Comparison of ENCODE assay signal across 19 cellular contexts in genomic region chr19:47711652-47712239, GRCh38. TPM values are rescaled to one million over a fixed set of nuclear protein-coding genes. Genes with fewer than 3 reads are reported as not detected.
DNase-seq lines count a peak whose midpoint lies in the region; ATAC-seq, FAIRE-seq and TF ChIP-seq lines count a peak whose summit lies in the region.
"Had no signal": no experiment of that assay in that cellular context is flagged by ENCODE, and none has a peak within 500 bp of the region (broad histone marks: within the 10 kb centered on the region; RNA-seq: fewer than 3 reads in every experiment).

No MANE protein-coding gene starts in this region.

- H3K4me1 Mint-ChIP-seq in endodermal cell, result peaks cover 4% of the 10 kb centered on the region
- peaks cover 8 to 11% of the 10 kb centered on the region in 2 experiments; a peak in 3 of 4 replicates for H3K4me1 Mint-ChIP-seq in H9

- H3T11ph ChIP-seq in H9 (ENCODE audit: low read length), result no peak overlapping the region

- H4K5ac ChIP-seq in H9 (ENCODE audit: insufficient read length, low read depth, low read length), result no peak overlapping the region

- H3K9ac ChIP-seq in HepG2 (ENCODE audit: insufficient read depth, low read depth, low read length) (no peak overlapping the region), endodermal cell (ENCODE audit: extremely low read depth, low read length, poor library complexity, severe bottlenecking) (no peak overlapping the region), H9 (ENCODE audit: extremely low read depth, insufficient read length, low read length) (no peak overlapping the region)

- intact Hi-C loops in HepG2 (cut with micrococcal nuclease; ENCODE audit: unreplicated experiment), result no loop called here
- intact Hi-C loops in right lobe of liver (cut with DNase I), result loop anchor here in 1 of 2 donors (10.0 kb wide), 1 partner anchor 73 kb away; no protein-coding TSS in a partner anchor
- intact Hi-C loops in tibial artery (cut with DNase I; ENCODE audit: low total_unique reads), result loop anchor here (5.0 kb wide), 1 partner anchor 76 kb away; no protein-coding TSS in a partner anchor
- intact Hi-C loops in prostate gland (cut with DNase I), result loop anchor here (2.0 kb wide), 1 partner anchor 77 kb away; no protein-coding TSS in a partner anchor

- no peak for FAIRE-seq in HepG2 (lab: Jason Lieb, UNC)
- FAIRE-seq: H54 had no signal

- H3K56ac ChIP-seq in H9 (ENCODE audit: insufficient read length, low read depth, low read length), result no peak overlapping the region

- H4K20me1 ChIP-seq in HepG2 (ENCODE audit: insufficient read depth, low read length) (no peaks in the 10 kb centered on the region), H9 (ENCODE audit: control insufficient read depth, insufficient read depth, insufficient read length) (no peaks in the 10 kb centered on the region)

- no peak overlapping the region for H3K18ac ChIP-seq in H9 (ENCODE audit: insufficient read length, low read depth, low read length)

- no peaks in the 10 kb centered on the region for H3K79me2 ChIP-seq in HepG2 (ENCODE audit: insufficient read depth, low read length)
- H3K79me2 ChIP-seq in H9 (ENCODE audit: insufficient read depth, low read length), result no peaks in the 10 kb centered on the region

- H3K9me3 Mint-ChIP-seq in endodermal cell, result peaks cover 22% of the 10 kb centered on the region
- peaks cover 18% of the 10 kb centered on the region in 2 experiments for H3K9me3 Mint-ChIP-seq in H9

- H3K27ac ChIP-seq in HepG2 (ENCODE audit: extremely low read length, insufficient read depth, low read length) (no peak overlapping the region), right lobe of liver (no peak overlapping the region), endodermal cell (ENCODE audit: low read depth, low read length) (no peak overlapping the region), tibial artery (no peak overlapping the region), prostate gland (no peak overlapping the region), H9 (ENCODE audit: insufficient read length, low read depth, low read length) (no peak overlapping the region)
- H3K27ac ChIP-seq: PC-9, SJSA1 had no signal

- H2BK15ac ChIP-seq in H9 (ENCODE audit: low read depth, low read length), result no peak overlapping the region

- TF ChIP-seq RAD21 in HepG2 (CRISPR knock-in tag; IDR thresholded peaks at IDR 0.05), result no peak

- H4K8ac ChIP-seq in H9 (replicated peaks; ENCODE audit: insufficient read length, low read depth, low read length), result no peak overlapping the region

- TF ChIP-seq POLR2A in HepG2 (IDR thresholded peaks at IDR 0.05; ENCODE audit: insufficient read depth in 1 of 2, low read depth in 2 of 2, low read length in 2 of 2), result no peak
- TF ChIP-seq POLR2A in right lobe of liver (IDR thresholded peaks at IDR 0.05), result no peak
- TF ChIP-seq POLR2A in prostate gland (IDR thresholded peaks at IDR 0.05), result no peak

- WGBS in HepG2 (ENCODE audit: low lambda C conversion rate), result 5% methylated on average over 8 of the region's 8 CpGs
- 80% methylated on average over 7 of the region's 8 CpGs for WGBS in right lobe of liver (ENCODE audit: insufficient coverage, low coverage, low lambda C conversion rate, missing lambda C conversion rate)
- WGBS in endodermal cell (ENCODE audit: insufficient coverage in 1 of 2, insufficient read length in 1 of 2), 2 experiments, result 72 to 80% methylated on average over 5 to 7 of the region's 8 CpGs
- WGBS in prostate gland, result 84% methylated on average over 8 of the region's 8 CpGs
- WGBS in H9 (ENCODE audit: extremely low coverage, insufficient read length, low lambda C conversion rate), result no CpG with 5 or more reads among the region's 8 CpGs

- CTCF ChIA-PET in HepG2 (lab: Yijun Ruan, JAX; ENCODE audit: low intra/inter-chr PET ratio, low total read pairs), result interaction anchor here (2.8 kb wide), 1 partner anchor 32 kb away, joined by 25 read pairs; no protein-coding TSS in a partner anchor

- no peak overlapping the region for H4K91ac ChIP-seq in H9 (ENCODE audit: insufficient read length, low read depth, low read length)

- no peak overlapping the region for H3K4me2 ChIP-seq in HepG2 (ENCODE audit: low read depth, low read length)
- no peak overlapping the region for H3K4me2 ChIP-seq in H9 (ENCODE audit: insufficient read depth, insufficient read length, low read length)
- H3K4me2 ChIP-seq: PC-9 had no signal

- peaks cover 6% of the 10 kb centered on the region; the same call in 1 of the 2 replicates for H3K9me3 ChIP-seq in HepG2 (ENCODE audit: low read length)
- H3K9me3 ChIP-seq in right lobe of liver, result no peaks in the 10 kb centered on the region
- peaks cover 10% of the 10 kb centered on the region for H3K9me3 ChIP-seq in endodermal cell (ENCODE audit: control insufficient read depth, low read length)
- no peaks in the 10 kb centered on the region for H3K9me3 ChIP-seq in tibial artery
- no peaks in the 10 kb centered on the region for H3K9me3 ChIP-seq in prostate gland
- H3K9me3 ChIP-seq in H9 (ENCODE audit: control insufficient read depth, low read depth, low read length), result no peaks in the 10 kb centered on the region
- H3K9me3 ChIP-seq: SJSA1 had no signal

- H3K4me1 ChIP-seq in HepG2 (ENCODE audit: insufficient read depth, low read length) (peaks cover 25% of the 10 kb centered on the region), right lobe of liver (no peaks in the 10 kb centered on the region), endodermal cell (ENCODE audit: control insufficient read depth, insufficient read depth, low read length) (no peaks in the 10 kb centered on the region), tibial artery (peaks cover 0 to 28% (median 22%) of the 10 kb centered on the region in 4 donors), prostate gland (replicated peaks) (no peaks in the 10 kb centered on the region), H9 (ENCODE audit: insufficient read depth, low read length) (no peaks in the 10 kb centered on the region)

- H2AK5ac ChIP-seq in H9 (ENCODE audit: insufficient read length, low read length), result no peak overlapping the region

- H3K36me3 Mint-ChIP-seq in endodermal cell (ENCODE audit: low read depth), result peaks cover 5% of the 10 kb centered on the region
- H3K36me3 Mint-ChIP-seq in H9 (ENCODE audit: insufficient read depth in 1 of 3, low read depth in 3 of 3), result peaks cover 2 to 22% (median 8%) of the 10 kb centered on the region in 3 experiments
- H3K36me3 Mint-ChIP-seq: IgD-negative memory B cell had no signal

- H3K14ac ChIP-seq in H9 (ENCODE audit: insufficient read depth, low read length), result no peak overlapping the region

- H3K4me3 ChIP-seq in HepG2 (replicated peaks in 1 of 3; ENCODE audit: insufficient read depth in 1 of 3, low read depth in 2 of 3, low read length in 3 of 3) (no peak overlapping the region), right lobe of liver (no peak overlapping the region), endodermal cell (ENCODE audit: low read length) (no peak overlapping the region), tibial artery (no peak overlapping the region), prostate gland (no peak overlapping the region)
- H3K4me3 ChIP-seq: PC-9, SJSA1 had no signal

- H3K27me3 Mint-ChIP-seq in endodermal cell (ENCODE audit: insufficient read depth) (peaks cover 29% of the 10 kb centered on the region), H9 (ENCODE audit: low read depth) (peaks cover 15% of the 10 kb centered on the region)

- H2BK120ac ChIP-seq in H9 (ENCODE audit: low read depth, low read length, poor library complexity, severe bottlenecking), result no peak overlapping the region

- no peak overlapping the region for H2BK5ac ChIP-seq in H9 (ENCODE audit: insufficient read length, low read length)

- H3K4me3 Mint-ChIP-seq in endodermal cell (peak overlapping the region; percentile 27), H9 (peak overlapping the region in 1 of 2 experiments; percentile 19; a peak in 2 of 5 replicates)

- H2BK12ac ChIP-seq in H9 (ENCODE audit: insufficient read length, low read depth, low read length), result no peak overlapping the region

- DNase-seq in HepG2 (ENCODE audit: low spot score), result peak; percentile 28
- DNase-seq in right lobe of liver, result no peak
- DNase-seq in NCI-H146 (lab: John Stamatoyannopoulos, UW), result peak; percentile 46
- no peak for DNase-seq in endodermal cell
- no peak for DNase-seq in tibial artery
- DNase-seq in prostate gland (ENCODE audit: low spot score), result no peak
- no peak for DNase-seq in H9
- DNase-seq: ACHN, AML-193, DMS53, MV-4-11, NCI-H1417 treated with DMSO at 0.1 percent for 48 hours, NCI-H2029 treated with DMSO at 0.1 percent for 48 hours, NCI-H2171 treated with DMSO at 0.1 percent for 48 hours, NCI-H446 treated with DMSO at 0.1 percent for 48 hours, PC-9 had no signal

- H2BK20ac ChIP-seq in H9 (ENCODE audit: low read depth, low read length, poor library complexity, severe bottlenecking), result no peak overlapping the region

- H3K27me3 ChIP-seq in HepG2 (ENCODE audit: control insufficient read depth in 1 of 2, insufficient read depth in 2 of 2, low read length in 2 of 2) (peaks cover 0 to 10% of the 10 kb centered on the region in 2 experiments; a peak in 4 of 5 replicates), right lobe of liver (no peaks in the 10 kb centered on the region), endodermal cell (ENCODE audit: control insufficient read depth, insufficient read depth, low read length, poor library complexity, severe bottlenecking) (no peaks in the 10 kb centered on the region), tibial artery (no peaks in the 10 kb centered on the region), prostate gland (replicated peaks; ENCODE audit: insufficient read depth) (no peaks in the 10 kb centered on the region), H9 (ENCODE audit: insufficient read depth, low read length) (no peaks in the 10 kb centered on the region)
- H3K27me3 ChIP-seq: SJSA1 had no signal

- no peaks in the 10 kb centered on the region for H3K79me1 ChIP-seq in H9 (ENCODE audit: insufficient read depth, low read depth, low read length, poor library complexity, severe bottlenecking)

- TF ChIP-seq EP300 in HepG2 (IDR thresholded peaks at IDR 0.05; ENCODE audit: low read depth in 2 of 2, low read length in 2 of 2) (no peak), HepG2 (CRISPR knock-in tag; IDR thresholded peaks at IDR 0.05; ENCODE audit: borderline replicate concordance) (no peak)

- H3K23ac ChIP-seq in H9 (ENCODE audit: insufficient read length, low read depth, low read length), result no peak overlapping the region

- H2AFZ ChIP-seq in HepG2 (ENCODE audit: low read length) (no peak overlapping the region), H9 (ENCODE audit: low read length) (no peak overlapping the region)
- H2AFZ ChIP-seq: PC-9 had no signal

- H3K27ac Mint-ChIP-seq in endodermal cell (no peak overlapping the region), H9 (no peak overlapping the region)
- H3K27ac Mint-ChIP-seq: IgD-negative memory B cell had no signal

- H3K23me2 ChIP-seq in H9 (ENCODE audit: insufficient read length, low read depth, low read length, poor library complexity, severe bottlenecking), result no peaks in the 10 kb centered on the region

- in situ Hi-C loops in HepG2 (cut with HindIII; ENCODE audit: extremely low pct_ligation_motif_present, low pct_unique_long_range_greater_than_20kb), result no loop called here

- POLR2A ChIA-PET in HepG2 (lab: Yijun Ruan, JAX), result no interaction called here

- H3K4ac ChIP-seq in H9 (ENCODE audit: low read depth, low read length), result no peak overlapping the region

- H3K36me3 ChIP-seq in HepG2 (replicated peaks in 1 of 2; ENCODE audit: control insufficient read depth in 1 of 2, insufficient read depth in 2 of 2, low read length in 2 of 2) (no peaks in the 10 kb centered on the region), right lobe of liver (no peaks in the 10 kb centered on the region), endodermal cell (ENCODE audit: control insufficient read depth, insufficient read depth, low read length) (no peaks in the 10 kb centered on the region), tibial artery (peaks cover 4 to 14% (median 8%) of the 10 kb centered on the region in 3 donors), prostate gland (no peaks in the 10 kb centered on the region)

- no peak for TF ChIP-seq CTCF in HepG2 (CRISPR knock-in tag; IDR thresholded peaks at IDR 0.05)
- no peak for TF ChIP-seq CTCF in right lobe of liver (IDR thresholded peaks at IDR 0.05)
- TF ChIP-seq CTCF in endodermal cell (conservative IDR thresholded peaks at IDR 0.05), result no peak
- TF ChIP-seq CTCF in tibial artery (IDR thresholded peaks at IDR 0.05), result no peak
- TF ChIP-seq CTCF in prostate gland (IDR thresholded peaks at IDR 0.05), result no peak
- TF ChIP-seq CTCF in H9 (conservative IDR thresholded peaks at IDR 0.05), result no peak

- ATAC-seq in HepG2, result 0 out of 3 replicates have a peak, but pooled peaks have one; percentile 22
- no peak for ATAC-seq in right lobe of liver

- no TSS peak for BruUV-seq in HepG2 (replicated peaks; lab: Mats Ljungman, UMichigan)

RNA-seq across cellular contexts. Expression of gene EHD2, which starts 1.5 kb away (rescaled TPM):
- total RNA-seq in HepG2 (2016; rRNA removed; fragmentation: Illumina TruSeq; extraction: Trizol) (0.08 and 0.09 TPM in 2 replicates), right lobe of liver (10 to 100 TPM in 3 of 6 experiments, 1 to 10 TPM in 3; 3.6 to 20.2 (median 12.8) TPM), endodermal cell (1 to 10 TPM; 5.5 to 8.4 TPM), prostate gland (10 to 100 TPM; 48.7 to 83.2 TPM), H9 (2021) (18.7 and 19.7 TPM in 2 replicates)
- not detected in 2 replicates for total RNA-seq in HepG2 (2016; cell fraction: cytosol; rRNA removed; fragmentation: Illumina TruSeq; extraction: Trizol; ENCODE audit: low read depth)
- not detected in 2 replicates for total RNA-seq in HepG2 (2016; cell fraction: insoluble cytoplasmic fraction; rRNA removed; fragmentation: Illumina TruSeq; extraction: Trizol)
- total RNA-seq in HepG2 (2016; cell fraction: membrane; rRNA removed; fragmentation: Illumina TruSeq; extraction: Trizol), result not detected in 2 replicates
- total RNA-seq in HepG2 (2016; cell fraction: nucleus; rRNA removed; fragmentation: Illumina TruSeq; extraction: Trizol), result not detected in 2 replicates
- polyA plus RNA-seq in HepG2 (2011; rRNA removed), result 0.28 and 0.33 TPM in 2 replicates
- 0.25 and 0.33 TPM in 2 replicates for polyA plus RNA-seq in HepG2 (2011; cell fraction: cytosol; rRNA removed)
- 1.2 and 1.3 TPM in 2 replicates for polyA plus RNA-seq in HepG2 (2011; cell fraction: nucleus; rRNA removed)
- polyA plus RNA-seq in HepG2 (2012), result 0.37 and 0.80 TPM in 2 replicates
- not detected in 2 replicates for polyA plus RNA-seq in HepG2 (2016; cell fraction: cytosol; fragmentation: Illumina TruSeq; extraction: Trizol; ENCODE audit: low read depth)
- polyA plus RNA-seq in HepG2 (2016; cell fraction: insoluble cytoplasmic fraction; fragmentation: Illumina TruSeq; extraction: Trizol; ENCODE audit: low read depth), result 0.05 TPM in 1 of 2 replicates, not detected in the other
- polyA plus RNA-seq in HepG2 (2016; cell fraction: membrane; fragmentation: Illumina TruSeq; extraction: Trizol; ENCODE audit: low read depth), result not detected in 2 replicates
- not detected in 2 replicates for polyA plus RNA-seq in HepG2 (2016; cell fraction: nucleus; fragmentation: Illumina TruSeq; extraction: Trizol; ENCODE audit: insufficient read depth, low read depth)
- 0.46 and 5.6 TPM in 2 replicates for polyA minus RNA-seq in HepG2 (2011; rRNA and poly(A)+ RNA removed; ENCODE audit: low replicate concordance)
- polyA minus RNA-seq in HepG2 (2011; cell fraction: cytosol; rRNA and poly(A)+ RNA removed), result 0.53 and 1.3 TPM in 2 replicates
- 0.26 and 0.87 TPM in 2 replicates for polyA minus RNA-seq in HepG2 (2011; cell fraction: nucleus; rRNA and poly(A)+ RNA removed)
- polyA plus RNA-seq in endodermal cell (2013, experiment 1 of 2), result 4.3 TPM
- polyA plus RNA-seq in endodermal cell (2013, experiment 2 of 2), result 3.7 TPM
- polyA plus RNA-seq: IgD-negative memory B cell had no signal

RNA-seq across cellular contexts. Expression of gene NOP53, which starts 33.6 kb away (rescaled TPM):
- total RNA-seq in HepG2 (2016; rRNA removed; fragmentation: Illumina TruSeq; extraction: Trizol), result 44.2 and 53.9 TPM in 2 replicates
- 107 and 126 TPM in 2 replicates for total RNA-seq in HepG2 (2016; cell fraction: cytosol; rRNA removed; fragmentation: Illumina TruSeq; extraction: Trizol; ENCODE audit: low read depth)
- 45.6 and 56.7 TPM in 2 replicates for total RNA-seq in HepG2 (2016; cell fraction: insoluble cytoplasmic fraction; rRNA removed; fragmentation: Illumina TruSeq; extraction: Trizol)
- total RNA-seq in HepG2 (2016; cell fraction: membrane; rRNA removed; fragmentation: Illumina TruSeq; extraction: Trizol), result 135 and 149 TPM in 2 replicates
- total RNA-seq in HepG2 (2016; cell fraction: nucleus; rRNA removed; fragmentation: Illumina TruSeq; extraction: Trizol), result 47.1 and 55.4 TPM in 2 replicates
- polyA plus RNA-seq in HepG2 (2011; rRNA removed), result 137 and 141 TPM in 2 replicates
- polyA plus RNA-seq in HepG2 (2011; cell fraction: cytosol; rRNA removed), result 112 and 146 TPM in 2 replicates
- polyA plus RNA-seq in HepG2 (2011; cell fraction: nucleus; rRNA removed), result 144 and 157 TPM in 2 replicates
- polyA plus RNA-seq in HepG2 (2012), result 184 and 186 TPM in 2 replicates
- polyA plus RNA-seq in HepG2 (2016; cell fraction: cytosol; fragmentation: Illumina TruSeq; extraction: Trizol; ENCODE audit: low read depth), result 140 and 165 TPM in 2 replicates
- polyA plus RNA-seq in HepG2 (2016; cell fraction: insoluble cytoplasmic fraction; fragmentation: Illumina TruSeq; extraction: Trizol; ENCODE audit: low read depth), result 95.8 and 96.6 TPM in 2 replicates
- 223 and 257 TPM in 2 replicates for polyA plus RNA-seq in HepG2 (2016; cell fraction: membrane; fragmentation: Illumina TruSeq; extraction: Trizol; ENCODE audit: low read depth)
- polyA plus RNA-seq in HepG2 (2016; cell fraction: nucleus; fragmentation: Illumina TruSeq; extraction: Trizol; ENCODE audit: insufficient read depth, low read depth), result 129 and 142 TPM in 2 replicates
- polyA minus RNA-seq in HepG2 (2011; rRNA and poly(A)+ RNA removed; ENCODE audit: low replicate concordance), result 51.2 and 58.9 TPM in 2 replicates
- polyA minus RNA-seq in HepG2 (2011; cell fraction: cytosol; rRNA and poly(A)+ RNA removed), result 55.2 and 56.4 TPM in 2 replicates
- polyA minus RNA-seq in HepG2 (2011; cell fraction: nucleus; rRNA and poly(A)+ RNA removed), result 36.2 and 36.4 TPM in 2 replicates
- total RNA-seq in right lobe of liver, result 100 to 1,000 TPM in 1 of 6 experiments, 10 to 100 TPM in 5; 73.6 to 105 (median 79.4) TPM
- 100 to 1,000 TPM; 190 to 258 TPM for total RNA-seq in endodermal cell
- polyA plus RNA-seq in endodermal cell (2013, experiment 1 of 2), result 259 TPM
- polyA plus RNA-seq in endodermal cell (2013, experiment 2 of 2), result 234 TPM
- total RNA-seq in prostate gland, result 100 to 1,000 TPM; 465 to 586 TPM
- 325 and 332 TPM in 2 replicates for total RNA-seq in H9 (2021)

Comparison
In these comparisons a context has a peak if more than half of its experiments do, and no peak if none do; other contexts are left out.
1. DNase-seq: peak in HepG2 (single experiment) and NCI-H146 (single experiment); none in right lobe of liver (0 of 3), endodermal cell (single experiment), tibial artery (0 of 2), prostate gland (single experiment) and H9 (single experiment).